ENCODE assay signal across 8 cellular contexts in genomic region chr5:95647331-95647659, GRCh38.
DNase-seq lines count a peak whose midpoint lies in the region; ATAC-seq and TF ChIP-seq lines count a peak whose summit lies in the region.

No MANE protein-coding gene starts in this region.

- H3K9me3 Mint-ChIP-seq in activated naive CD4-positive, alpha-beta T cell treated with anti-CD3 and anti-CD28 coated beads, Interleukin-2, amount 50 U/mL, for 24 hours, result no peaks in the 10 kb centered on the region
- H3K9me3 Mint-ChIP-seq in stimulated activated memory B cell treated with anti-CD40 and anti-IgM and Interleukin-4, amounts not matched to agents 10 μg/mL and 1 μg/mL and 100 μg/mL, for 72 hours, result no peaks in the 10 kb centered on the region

- H3K4me3 ChIP-seq in HFF-Myc (replicated peaks; ENCODE audit: low read depth, low read length), result peak overlapping the region; percentile 57
- peak overlapping the region; percentile 35; the same call in 1 of the 2 replicates for H3K4me3 ChIP-seq in iPS DF 6.9 (ENCODE audit: low read length)

- DNase-seq in HFF-Myc (ENCODE audit: extremely low read depth, low read depth) (no peak), iPS DF 6.9 (ENCODE audit: low read depth, low spot score) (no peak), HPDE6-E6E7 (ENCODE audit: extremely low spot score) (no peak), NCI-H446 treated with DMSO at 0.1 percent for 48 hours (lab: John Stamatoyannopoulos, UW) (no peak)
- no peak for DNase-seq in stimulated activated CD4-positive, alpha-beta T cell treated with anti-CD3 and anti-CD28 coated beads, Interleukin-4, amount 100 ng/mL, for 24 hours

- peak overlapping the region; percentile 83 for H3K4me3 Mint-ChIP-seq in activated naive CD4-positive, alpha-beta T cell treated with anti-CD3 and anti-CD28 coated beads, Interleukin-2, amount 50 U/mL, for 24 hours
- H3K4me3 Mint-ChIP-seq in stimulated activated memory B cell treated with anti-CD40 and anti-IgM and Interleukin-4, amounts not matched to agents 10 μg/mL and 1 μg/mL and 100 μg/mL, for 72 hours, result peak overlapping the region; percentile 84

- no peak for ATAC-seq in stimulated activated memory B cell treated with anti-CD40 and anti-IgM and Interleukin-4, amounts not matched to agents 10 μg/mL and 1 μg/mL and 100 μg/mL, for 72 hours
- ATAC-seq in HG03439 (IDR thresholded peaks at IDR 0.05; ENCODE audit: unreplicated experiment), result no peak

- H3K4me1 Mint-ChIP-seq in activated naive CD4-positive, alpha-beta T cell treated with anti-CD3 and anti-CD28 coated beads, Interleukin-2, amount 50 U/mL, for 24 hours, result peaks cover 47% of the 10 kb centered on the region
- peaks cover 7% of the 10 kb centered on the region for H3K4me1 Mint-ChIP-seq in stimulated activated memory B cell treated with anti-CD40 and anti-IgM and Interleukin-4, amounts not matched to agents 10 μg/mL and 1 μg/mL and 100 μg/mL, for 72 hours

- no peaks in the 10 kb centered on the region for H3K36me3 ChIP-seq in iPS DF 6.9 (ENCODE audit: control insufficient read depth, insufficient read depth, low read length)

- H3K27me3 ChIP-seq in iPS DF 6.9 (ENCODE audit: control insufficient read depth, insufficient read depth, low read length), result no peaks in the 10 kb centered on the region

- H3K27me3 Mint-ChIP-seq in activated naive CD4-positive, alpha-beta T cell treated with anti-CD3 and anti-CD28 coated beads, Interleukin-2, amount 50 U/mL, for 24 hours, result no peaks in the 10 kb centered on the region
- no peaks in the 10 kb centered on the region for H3K27me3 Mint-ChIP-seq in stimulated activated memory B cell treated with anti-CD40 and anti-IgM and Interleukin-4, amounts not matched to agents 10 μg/mL and 1 μg/mL and 100 μg/mL, for 72 hours

- H3K27ac ChIP-seq in iPS DF 6.9 (ENCODE audit: low read length), result no peak overlapping the region

- H3K27ac Mint-ChIP-seq in activated naive CD4-positive, alpha-beta T cell treated with anti-CD3 and anti-CD28 coated beads, Interleukin-2, amount 50 U/mL, for 24 hours, result peak overlapping the region; percentile 59
- peak overlapping the region; percentile 88 for H3K27ac Mint-ChIP-seq in stimulated activated memory B cell treated with anti-CD40 and anti-IgM and Interleukin-4, amounts not matched to agents 10 μg/mL and 1 μg/mL and 100 μg/mL, for 72 hours

- no peaks in the 10 kb centered on the region for H3K9me3 ChIP-seq in iPS DF 6.9 (ENCODE audit: control insufficient read depth, insufficient read depth, low read length)

- peaks cover 5% of the 10 kb centered on the region for H3K36me3 Mint-ChIP-seq in activated naive CD4-positive, alpha-beta T cell treated with anti-CD3 and anti-CD28 coated beads, Interleukin-2, amount 50 U/mL, for 24 hours
- peaks cover 4% of the 10 kb centered on the region for H3K36me3 Mint-ChIP-seq in stimulated activated memory B cell treated with anti-CD40 and anti-IgM and Interleukin-4, amounts not matched to agents 10 μg/mL and 1 μg/mL and 100 μg/mL, for 72 hours

- no peak for TF ChIP-seq CTCF in HFF-Myc (IDR thresholded peaks at IDR 0.05; ENCODE audit: low read depth, low read length, missing control alignments)

- no peaks in the 10 kb centered on the region for H3K4me1 ChIP-seq in iPS DF 6.9 (ENCODE audit: control insufficient read depth, insufficient read depth, low read length)

- no CpG with 5 or more reads among the region's 10 CpGs for WGBS in iPS DF 6.9 (ENCODE audit: insufficient coverage, insufficient read length)
